8 cellular contexts compared by ENCODE assay signal in genomic region chr1:218463194-218464156, GRCh38.
DNase-seq lines count a peak whose midpoint lies in the region; ATAC-seq and TF ChIP-seq lines count a peak whose summit lies in the region.

No MANE protein-coding gene starts in this region.

- H3K4me1 Mint-ChIP-seq in activated T-cell treated with anti-CD3 and anti-CD28 coated beads, Interleukin-2, amount 50 U/mL, for 4 hours (ENCODE audit: low read depth), result no peaks in the 10 kb centered on the region

- peak; percentile 51 for DNase-seq in RKO (ENCODE audit: low spot score)
- no peak for DNase-seq in esophagus squamous epithelium (lab: John Stamatoyannopoulos, UW)
- DNase-seq in NCI-H1417 treated with DMSO at 0.1 percent for 48 hours (lab: John Stamatoyannopoulos, UW), result no peak
- DNase-seq in activated T-cell treated with anti-CD3 and anti-CD28 coated beads, Interleukin-2, amount 50 U/mL, for 4 hours, result no peak
- DNase-seq in NCI-H2107 (lab: John Stamatoyannopoulos, UW), result no peak

- 54 to 66% methylated on average over 13 to 14 of the region's 14 CpGs for WGBS in esophagus squamous epithelium, 2 donors

- no peak overlapping the region for H3K4me3 ChIP-seq in BLaER1 treated with 17β-estradiol and CSF1 and Interleukin-3, amounts not matched to agents 10 nM and 100 nM
- H3K4me3 ChIP-seq in esophagus squamous epithelium (peak overlapping the region in 1 of 4 donors; percentile 40), neuron (ENCODE audit: low read length) (peak overlapping the region; percentile 2)

- H3K36me3 ChIP-seq in BLaER1 treated with 17β-estradiol and CSF1 and Interleukin-3, amounts not matched to agents 10 nM and 100 nM, result no peaks in the 10 kb centered on the region
- H3K36me3 ChIP-seq in esophagus squamous epithelium (no peaks in the 10 kb centered on the region), neuron (ENCODE audit: insufficient read depth, low read length) (no peaks in the 10 kb centered on the region)

- no peaks in the 10 kb centered on the region for H3K36me3 Mint-ChIP-seq in activated T-cell treated with anti-CD3 and anti-CD28 coated beads, Interleukin-2, amount 50 U/mL, for 4 hours (ENCODE audit: insufficient read depth)

- H3K27me3 Mint-ChIP-seq in activated T-cell treated with anti-CD3 and anti-CD28 coated beads, Interleukin-2, amount 50 U/mL, for 4 hours (ENCODE audit: low read depth), result no peaks in the 10 kb centered on the region

- no peak for TF ChIP-seq CTCF in esophagus squamous epithelium (IDR thresholded peaks at IDR 0.05)

- peak overlapping the region in 6 of 11 experiments; percentile 0 to 79 (median 46); a peak in 9 of 22 replicates for H3K4me2 ChIP-seq in BLaER1 treated with 17β-estradiol and CSF1 and Interleukin-3, amounts not matched to agents 10 nM and 100 nM

- no peaks in the 10 kb centered on the region for H3K27me3 ChIP-seq in BLaER1 treated with 17β-estradiol and CSF1 and Interleukin-3, amounts not matched to agents 10 nM and 100 nM
- H3K27me3 ChIP-seq in esophagus squamous epithelium, result no peaks in the 10 kb centered on the region
- H3K27me3 ChIP-seq in neuron (ENCODE audit: insufficient read depth, low read length), result no peaks in the 10 kb centered on the region

- no peak overlapping the region for H3K4me3 Mint-ChIP-seq in activated T-cell treated with anti-CD3 and anti-CD28 coated beads, Interleukin-2, amount 50 U/mL, for 4 hours

- no peak for TF ChIP-seq POLR2A in esophagus squamous epithelium (IDR thresholded peaks at IDR 0.05)

- no peak for ATAC-seq in HG03039 (IDR thresholded peaks at IDR 0.05; ENCODE audit: unreplicated experiment)
- ATAC-seq in activated T-cell treated with anti-CD3 and anti-CD28 coated beads, Interleukin-2, amount 50 U/mL, for 4 hours, result no peak

- intact Hi-C loops in esophagus squamous epithelium (cut with DNase I), result no loop called here

- H3K4me1 ChIP-seq in BLaER1 treated with 17β-estradiol and CSF1 and Interleukin-3, amounts not matched to agents 10 nM and 100 nM, result peaks cover 0 to 62% (median 7%) of the 10 kb centered on the region in 10 experiments; a peak in 9 of 20 replicates
- H3K4me1 ChIP-seq in esophagus squamous epithelium, result peaks cover 13 to 31% (median 25%) of the 10 kb centered on the region in 3 donors
- peaks cover 42% of the 10 kb centered on the region for H3K4me1 ChIP-seq in neuron (ENCODE audit: insufficient read depth, low read length)

- H3K9me3 Mint-ChIP-seq in activated T-cell treated with anti-CD3 and anti-CD28 coated beads, Interleukin-2, amount 50 U/mL, for 4 hours, result no peaks in the 10 kb centered on the region

- no peaks in the 10 kb centered on the region; a peak in 1 of 22 replicates for H4K20me1 ChIP-seq in BLaER1 treated with 17β-estradiol and CSF1 and Interleukin-3, amounts not matched to agents 10 nM and 100 nM

- H3K9me3 ChIP-seq in BLaER1 treated with 17β-estradiol and CSF1 and Interleukin-3, amounts not matched to agents 10 nM and 100 nM (replicated peaks in 1 of 11), result peaks cover 0 to 6% (median 0%) of the 10 kb centered on the region in 11 experiments; a peak in 1 of 22 replicates
- no peaks in the 10 kb centered on the region for H3K9me3 ChIP-seq in esophagus squamous epithelium
- no peaks in the 10 kb centered on the region for H3K9me3 ChIP-seq in neuron (ENCODE audit: low read length)

- H2AFZ ChIP-seq in neuron (ENCODE audit: low read depth, low read length), result peak overlapping the region; percentile 6

- H3K27ac ChIP-seq in BLaER1 treated with 17β-estradiol and CSF1 and Interleukin-3, amounts not matched to agents 10 nM and 100 nM, result peak overlapping the region in 3 of 11 experiments; percentile 50 to 65 (median 54); a peak in 6 of 22 replicates
- peak overlapping the region in 3 of 4 donors; percentile 63 to 82 (median 67) for H3K27ac ChIP-seq in esophagus squamous epithelium

- H3K9ac ChIP-seq in BLaER1 treated with 17β-estradiol and CSF1 and Interleukin-3, amounts not matched to agents 10 nM and 100 nM, result no peak overlapping the region; a peak in 1 of 22 replicates
